ENCODE assay signal across 18 cellular contexts in the genomic region with DNA sequence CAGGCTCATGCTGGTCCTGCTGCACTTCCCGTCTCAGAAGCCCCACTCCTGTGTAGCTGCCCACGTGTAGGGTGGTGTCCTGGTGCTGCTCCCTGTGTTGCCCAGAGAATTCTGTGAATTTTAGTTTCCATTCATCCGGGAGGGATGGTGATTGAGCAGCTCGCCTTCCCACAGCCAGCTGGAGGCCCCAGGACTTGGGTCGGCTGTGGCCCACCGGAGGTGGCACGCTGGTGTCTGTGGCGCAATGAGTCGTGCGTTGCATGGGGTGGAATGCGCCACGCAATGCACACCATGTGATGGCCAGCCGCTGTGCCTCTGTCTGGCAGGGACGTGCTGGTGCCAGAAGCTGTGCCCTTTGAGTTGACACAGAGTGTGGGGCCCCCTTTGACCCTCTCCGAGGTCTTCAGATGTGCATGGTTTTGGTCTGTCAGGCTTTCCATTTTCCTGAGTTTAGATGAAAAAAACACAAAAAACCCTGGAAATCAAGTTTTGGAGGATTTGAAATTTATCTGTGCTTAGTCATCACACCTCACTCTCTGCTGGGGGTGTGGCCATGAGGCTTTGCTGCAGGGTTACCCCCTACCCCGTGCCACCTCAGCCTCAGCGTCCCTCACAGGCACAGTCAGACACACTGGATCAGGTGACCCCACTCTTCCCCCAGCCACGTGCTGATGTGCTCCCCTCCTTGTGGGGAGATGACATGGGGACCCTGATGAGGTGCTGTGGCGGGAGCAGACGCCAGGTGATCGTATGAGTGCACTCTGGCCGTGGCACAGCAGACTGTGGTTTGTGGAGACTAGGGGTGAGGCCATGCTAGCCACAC.
A peak's percentile ranks its signal among the peaks of the same experiment; 100 is the strongest.
DNase-seq lines count a peak whose midpoint lies in the region; ATAC-seq and TF ChIP-seq lines count a peak whose summit lies in the region.
"Had no signal": no experiment of that assay in that cellular context is flagged by ENCODE, and none has a peak within 500 bp of the region (broad histone marks: within the 10 kb centered on the region; RNA-seq: fewer than 3 reads in every experiment).

No MANE protein-coding gene starts in this region.

- POLR2A ChIA-PET in HEK293 (lab: Yijun Ruan, JAX) (no interaction called here), OCI-LY7 (lab: Charles Lee) (no interaction called here)

- H3K9me3 ChIP-seq in HEK293 (ENCODE audit: control insufficient read depth, insufficient read depth, low read depth, low read length) (no peaks in the 10 kb centered on the region), upper lobe of right lung (no peaks in the 10 kb centered on the region), OCI-LY7 (ENCODE audit: low read length) (no peaks in the 10 kb centered on the region)

- H3K27ac Mint-ChIP-seq in activated naive CD4-positive, alpha-beta T cell treated with anti-CD3 and anti-CD28 coated beads, Interleukin-2, amount 50 U/mL, for 72 hours: no peak overlapping the region
- no peak overlapping the region for H3K27ac Mint-ChIP-seq in activated naive CD4-positive, alpha-beta T cell treated with anti-CD3 and anti-CD28 coated beads for 36 hours

- H3K4me3 Mint-ChIP-seq in activated naive CD4-positive, alpha-beta T cell treated with anti-CD3 and anti-CD28 coated beads for 36 hours: no peak overlapping the region
- H3K4me3 Mint-ChIP-seq: H9 had no signal

- H3K27me3 Mint-ChIP-seq in activated naive CD4-positive, alpha-beta T cell treated with anti-CD3 and anti-CD28 coated beads for 36 hours (ENCODE audit: low read depth): no peaks in the 10 kb centered on the region

- H3K36me3 ChIP-seq in HEK293 (ENCODE audit: control insufficient read depth in 2 of 2, insufficient read depth in 1 of 2, low read length in 2 of 2) (peaks cover 17 to 94% of the 10 kb centered on the region in 2 experiments), upper lobe of right lung (peaks cover 82% of the 10 kb centered on the region), OCI-LY7 (ENCODE audit: insufficient read depth, low read length) (peaks cover 87% of the 10 kb centered on the region)

- H3K4me1 Mint-ChIP-seq in activated naive CD4-positive, alpha-beta T cell treated with anti-CD3 and anti-CD28 coated beads for 36 hours (ENCODE audit: low read depth): no peaks in the 10 kb centered on the region
- H3K4me1 Mint-ChIP-seq: H9 had no signal

- no peaks in the 10 kb centered on the region for H3K4me1 ChIP-seq in HEK293 (ENCODE audit: control insufficient read depth, insufficient read depth, low read length)
- H3K4me1 ChIP-seq in upper lobe of right lung: no peaks in the 10 kb centered on the region
- H3K4me1 ChIP-seq in OCI-LY7 (ENCODE audit: insufficient read depth, low read length, poor library complexity, severe bottlenecking): no peaks in the 10 kb centered on the region

- DNase-seq in activated naive CD4-positive, alpha-beta T cell treated with anti-CD3 and anti-CD28 coated beads, Interleukin-2, amount 50 U/mL, for 72 hours (ENCODE audit: low spot score in 2 of 2): peak in 1 of 2 donors; percentile 37
- no peak for DNase-seq in activated naive CD4-positive, alpha-beta T cell treated with anti-CD3 and anti-CD28 coated beads for 36 hours
- peak; percentile 50 for DNase-seq in upper lobe of right lung
- no peak for DNase-seq in dermis blood vessel endothelial cell
- DNase-seq in NCI-H187 treated with DMSO at 0.1 percent for 48 hours (lab: John Stamatoyannopoulos, UW): no peak
- DNase-seq in OCI-LY7 (ENCODE audit: low spot score): no peak
- DNase-seq: activated CD4-positive, alpha-beta T cell treated with anti-CD3 and anti-CD28 coated beads for 1 hour; H9; hippocampal formation; mammary epithelial cell; NCI-H1417 treated with DMSO at 0.1 percent for 48 hours; NCI-H2171 treated with DMSO at 0.1 percent for 48 hours; NCI-H526; nucleus accumbens; retina had no signal

- no peaks in the 10 kb centered on the region for H3K27me3 ChIP-seq in upper lobe of right lung

- H2AFZ ChIP-seq in OCI-LY7 (ENCODE audit: low read length): no peak overlapping the region

- H3K36me3 Mint-ChIP-seq in activated naive CD4-positive, alpha-beta T cell treated with anti-CD3 and anti-CD28 coated beads, Interleukin-2, amount 50 U/mL, for 72 hours: peaks cover 0 to 6% of the 10 kb centered on the region in 2 donors
- peaks cover 25% of the 10 kb centered on the region for H3K36me3 Mint-ChIP-seq in activated naive CD4-positive, alpha-beta T cell treated with anti-CD3 and anti-CD28 coated beads for 36 hours (ENCODE audit: low read depth)

- no peaks in the 10 kb centered on the region for H3K79me2 ChIP-seq in OCI-LY7 (ENCODE audit: insufficient read depth, low read depth, low read length)

- TF ChIP-seq CTCF in HEK293 (tag by site-specific recombination; IDR thresholded peaks at IDR 0.05) (no peak), upper lobe of right lung (IDR thresholded peaks at IDR 0.05) (no peak), OCI-LY7 (conservative IDR thresholded peaks at IDR 0.05; ENCODE audit: low read length) (no peak)

- H3K4me2 ChIP-seq in OCI-LY7 (ENCODE audit: low read length): no peak overlapping the region

- no peak overlapping the region for H3K27ac ChIP-seq in HEK293 (ENCODE audit: extremely low read depth, low read depth, low read length)
- no peak overlapping the region for H3K27ac ChIP-seq in upper lobe of right lung
- H3K27ac ChIP-seq in OCI-LY7 (ENCODE audit: low read depth, low read length, poor library complexity, severe bottlenecking): no peak overlapping the region
- H3K27ac ChIP-seq: C4-2B had no signal

- intact Hi-C loops in activated naive CD4-positive, alpha-beta T cell treated with anti-CD3 and anti-CD28 coated beads for 36 hours (cut with micrococcal nuclease): no loop called here
- intact Hi-C loops in upper lobe of right lung (cut with DNase I): no loop called here
- intact Hi-C loops in OCI-LY7 (cut with micrococcal nuclease; ENCODE audit: unreplicated experiment): no loop called here

- CTCF ChIA-PET in activated naive CD4-positive, alpha-beta T cell treated with anti-CD3 and anti-CD28 coated beads for 36 hours (lab: Charles Lee): no interaction called here
- CTCF ChIA-PET in HEK293 (lab: Yijun Ruan, JAX) (interaction anchor here (0.7 kb wide), 1 partner anchor 565 kb away, joined by 3 read pairs; no protein-coding TSS in a partner anchor), OCI-LY7 (lab: Charles Lee; ENCODE audit: unreplicated experiment) (no interaction called here)

- no peaks in the 10 kb centered on the region for H3K9me2 ChIP-seq in OCI-LY7 (ENCODE audit: insufficient read depth, low read length)

- no TSS peak for BruUV-seq in OCI-LY7 (replicated peaks; lab: Mats Ljungman, UMichigan)

- H3K4me3 ChIP-seq in HEK293 (ENCODE audit: low read depth, low read length): no peak overlapping the region
- H3K4me3 ChIP-seq in upper lobe of right lung: no peak overlapping the region
- H3K4me3 ChIP-seq in OCI-LY7 (ENCODE audit: low read depth, low read length, poor library complexity, severe bottlenecking): no peak overlapping the region

- no peaks in the 10 kb centered on the region for H4K20me1 ChIP-seq in OCI-LY7 (ENCODE audit: insufficient read depth, low read length)

- H3K9me3 Mint-ChIP-seq in activated naive CD4-positive, alpha-beta T cell treated with anti-CD3 and anti-CD28 coated beads, Interleukin-2, amount 50 U/mL, for 72 hours: no peaks in the 10 kb centered on the region
- H3K9me3 Mint-ChIP-seq in activated naive CD4-positive, alpha-beta T cell treated with anti-CD3 and anti-CD28 coated beads for 36 hours: no peaks in the 10 kb centered on the region
- H3K9me3 Mint-ChIP-seq: H9 had no signal

- ATAC-seq in activated naive CD4-positive, alpha-beta T cell treated with anti-CD3 and anti-CD28 coated beads, Interleukin-2, amount 50 U/mL, for 72 hours: peak; percentile 22 to 26
- peak; percentile 22 for ATAC-seq in esophagus mucosa
- peak; percentile 7 for ATAC-seq in upper lobe of right lung

TF ChIP-seq in HEK293, 187 proteins besides CTCF, POLR2A, EP300 and RAD21:
- TF ChIP-seq GLIS1 (tag by site-specific recombination; IDR thresholded peaks at IDR 0.05) (0 out of 2 replicates have a peak, but pooled peaks have one; percentile 24), ZNF48 (tag by site-specific recombination; IDR thresholded peaks at IDR 0.05) (no peak)
TF ChIP-seq in HEK293: peak in this region for 1.
